1 cellular context compared by ENCODE assay signal in the genomic region with DNA sequence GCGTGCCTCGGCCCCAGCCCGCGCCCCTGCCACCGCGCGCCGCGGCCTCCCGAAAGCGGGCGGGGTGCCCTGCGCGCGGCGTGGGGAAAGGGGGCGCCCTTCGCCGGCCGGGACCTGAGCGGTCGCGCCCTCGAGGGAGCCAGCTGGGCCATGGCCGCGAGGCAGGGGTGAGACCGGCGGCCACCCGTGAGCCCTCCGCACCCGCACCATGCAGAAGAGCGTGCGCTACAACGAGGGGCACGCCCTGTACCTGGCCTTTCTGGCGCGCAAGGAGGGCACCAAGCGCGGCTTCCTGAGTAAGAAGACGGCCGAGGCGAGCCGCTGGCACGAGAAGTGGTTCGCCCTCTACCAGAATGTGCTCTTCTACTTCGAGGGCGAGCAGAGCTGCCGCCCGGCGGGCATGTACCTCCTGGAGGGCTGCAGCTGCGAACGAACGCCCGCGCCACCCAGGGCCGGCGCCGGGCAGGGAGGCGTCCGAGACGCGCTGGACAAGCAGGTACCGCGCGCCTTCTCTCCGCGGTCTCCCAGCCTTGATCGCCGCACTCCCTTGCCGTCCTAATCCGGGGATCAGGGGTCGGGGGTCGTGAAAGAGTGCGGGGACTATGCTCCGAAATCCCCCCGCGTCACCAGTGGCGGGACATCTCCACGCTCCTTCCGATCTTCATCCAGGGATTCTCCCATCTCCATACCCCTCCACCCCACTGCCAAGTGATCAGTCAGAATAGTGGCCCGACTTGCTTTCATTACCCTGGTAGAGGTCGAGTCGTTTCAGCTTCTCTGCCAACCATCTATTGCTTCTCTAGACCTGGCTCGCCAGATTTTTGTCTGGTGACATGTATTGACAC.
TF ChIP-seq lines count a peak whose summit lies in the region.

No MANE protein-coding gene starts in this region.

TF ChIP-seq in GM23338, 12 proteins besides CTCF, POLR2A, EP300 and RAD21 (continued from another document):
- TF ChIP-seq, protein P1, sequence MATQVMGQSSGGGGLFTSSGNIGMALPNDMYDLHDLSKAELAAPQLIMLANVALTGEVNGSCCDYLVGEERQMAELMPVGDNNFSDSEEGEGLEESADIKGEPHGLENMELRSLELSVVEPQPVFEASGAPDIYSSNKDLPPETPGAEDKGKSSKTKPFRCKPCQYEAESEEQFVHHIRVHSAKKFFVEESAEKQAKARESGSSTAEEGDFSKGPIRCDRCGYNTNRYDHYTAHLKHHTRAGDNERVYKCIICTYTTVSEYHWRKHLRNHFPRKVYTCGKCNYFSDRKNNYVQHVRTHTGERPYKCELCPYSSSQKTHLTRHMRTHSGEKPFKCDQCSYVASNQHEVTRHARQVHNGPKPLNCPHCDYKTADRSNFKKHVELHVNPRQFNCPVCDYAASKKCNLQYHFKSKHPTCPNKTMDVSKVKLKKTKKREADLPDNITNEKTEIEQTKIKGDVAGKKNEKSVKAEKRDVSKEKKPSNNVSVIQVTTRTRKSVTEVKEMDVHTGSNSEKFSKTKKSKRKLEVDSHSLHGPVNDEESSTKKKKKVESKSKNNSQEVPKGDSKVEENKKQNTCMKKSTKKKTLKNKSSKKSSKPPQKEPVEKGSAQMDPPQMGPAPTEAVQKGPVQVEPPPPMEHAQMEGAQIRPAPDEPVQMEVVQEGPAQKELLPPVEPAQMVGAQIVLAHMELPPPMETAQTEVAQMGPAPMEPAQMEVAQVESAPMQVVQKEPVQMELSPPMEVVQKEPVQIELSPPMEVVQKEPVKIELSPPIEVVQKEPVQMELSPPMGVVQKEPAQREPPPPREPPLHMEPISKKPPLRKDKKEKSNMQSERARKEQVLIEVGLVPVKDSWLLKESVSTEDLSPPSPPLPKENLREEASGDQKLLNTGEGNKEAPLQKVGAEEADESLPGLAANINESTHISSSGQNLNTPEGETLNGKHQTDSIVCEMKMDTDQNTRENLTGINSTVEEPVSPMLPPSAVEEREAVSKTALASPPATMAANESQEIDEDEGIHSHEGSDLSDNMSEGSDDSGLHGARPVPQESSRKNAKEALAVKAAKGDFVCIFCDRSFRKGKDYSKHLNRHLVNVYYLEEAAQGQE (IDR thresholded peaks at IDR 0.05; ENCODE audit: unreplicated experiment): no peak
